ENCODE assay signal across 1 cellular context in genomic region chr6:144583614-144583954, GRCh38.
TF ChIP-seq lines count a peak whose summit lies in the region.

No MANE protein-coding gene starts in this region.

TF ChIP-seq in H1, 55 proteins besides CTCF, POLR2A, EP300 and RAD21 (continued from another document):
- no peak for TF ChIP-seq E2F6 (IDR thresholded peaks at IDR 0.05)
